In genomic region chr19:10878253-10878652, GRCh38 we compare ENCODE assay signal across 11 cellular contexts. TPM values are rescaled to one million over a fixed set of nuclear protein-coding genes. Genes with fewer than 3 reads are reported as not detected.
DNase-seq lines count a peak whose midpoint lies in the region; TF ChIP-seq lines count a peak whose summit lies in the region.
"Had no signal": no experiment of that assay in that cellular context is flagged by ENCODE, and none has a peak within 500 bp of the region (broad histone marks: within the 10 kb centered on the region; RNA-seq: fewer than 3 reads in every experiment).

No MANE protein-coding gene starts in this region.

- intact Hi-C loops in dendritic cell treated with granulocyte-macrophage colony-stimulating factor and Interleukin-4, amounts not matched to agents 40 ng/mL and 50 ng/mL, for 4 days (cut with micrococcal nuclease) = no loop called here
- intact Hi-C loops in spleen (cut with DNase I; ENCODE audit: low total_unique reads) = no loop called here

- H3K9me2 ChIP-seq in OCI-LY1 (ENCODE audit: low read depth, low read length) = no peaks in the 10 kb centered on the region

- H3K9me3 ChIP-seq in OCI-LY1 (ENCODE audit: low read length) (no peaks in the 10 kb centered on the region), spleen (no peaks in the 10 kb centered on the region)

- H3K9me3 Mint-ChIP-seq in activated naive CD4-positive, alpha-beta T cell treated with anti-CD3 and anti-CD28 coated beads, Interleukin-2, amount 10 ng/mL, durations not matched to agents 7 days and 5 days = no peaks in the 10 kb centered on the region
- no peaks in the 10 kb centered on the region for H3K9me3 Mint-ChIP-seq in dendritic cell treated with granulocyte-macrophage colony-stimulating factor and Interleukin-4, amounts not matched to agents 40 ng/mL and 50 ng/mL, for 4 days

- H3K27ac ChIP-seq in OCI-LY1 (ENCODE audit: low read depth, low read length, poor library complexity, severe bottlenecking) (peak overlapping the region; percentile 91), spleen (peak overlapping the region in 5 of 8 donors; percentile 14 to 79 (median 70))
- H3K27ac ChIP-seq: parathyroid adenoma had no signal

- no peak overlapping the region for H2AFZ ChIP-seq in OCI-LY1 (ENCODE audit: low read length)
- H2AFZ ChIP-seq: parathyroid adenoma had no signal

- peaks cover 28% of the 10 kb centered on the region for H3K4me1 Mint-ChIP-seq in activated naive CD4-positive, alpha-beta T cell treated with anti-CD3 and anti-CD28 coated beads, Interleukin-2, amount 10 ng/mL, durations not matched to agents 7 days and 5 days
- H3K4me1 Mint-ChIP-seq in dendritic cell treated with granulocyte-macrophage colony-stimulating factor and Interleukin-4, amounts not matched to agents 40 ng/mL and 50 ng/mL, for 4 days (ENCODE audit: low read depth) = peaks cover 74% of the 10 kb centered on the region

- TF ChIP-seq CTCF in OCI-LY1 (IDR thresholded peaks at IDR 0.05; ENCODE audit: low read length) (no peak), spleen (IDR thresholded peaks at IDR 0.05 in 8 of 11, conservative IDR thresholded peaks at IDR 0.05 in 3 of 11) (no peak)

- DNase-seq in activated naive CD4-positive, alpha-beta T cell treated with anti-CD3 and anti-CD28 coated beads, Interleukin-2, amount 10 ng/mL, durations not matched to agents 7 days and 5 days = no peak
- no peak for DNase-seq in activated naive CD4-positive, alpha-beta T cell (lab: John Stamatoyannopoulos, UW)
- DNase-seq in spleen = no peak
- DNase-seq in activated gamma-delta T cell treated with Interleukin-2 at 50 U/mL for 16 hours = no peak
- no peak for DNase-seq in NCI-H2171 treated with DMSO at 0.1 percent for 48 hours (lab: John Stamatoyannopoulos, UW)
- no peak for DNase-seq in NCI-H524 (lab: John Stamatoyannopoulos, UW)
- DNase-seq: NCI-H1092 had no signal

- H3K4me2 ChIP-seq in OCI-LY1 (ENCODE audit: low read length) = peak overlapping the region; percentile 85

- H3K4me1 ChIP-seq in OCI-LY1 (ENCODE audit: insufficient read depth, low read length, severe bottlenecking) = peaks cover 47% of the 10 kb centered on the region
- peaks cover 3 to 73% (median 40%) of the 10 kb centered on the region in 6 donors for H3K4me1 ChIP-seq in spleen

- H3K27me3 ChIP-seq in OCI-LY1 (ENCODE audit: insufficient read depth, low read length) (no peaks in the 10 kb centered on the region), spleen (replicated peaks in 1 of 7) (no peaks in the 10 kb centered on the region)

- peak overlapping the region; percentile 58 for H3K4me3 ChIP-seq in OCI-LY1 (ENCODE audit: low read depth, low read length, poor library complexity, severe bottlenecking)
- H3K4me3 ChIP-seq in spleen = no peak overlapping the region

- H4K20me1 ChIP-seq in OCI-LY1 (ENCODE audit: insufficient read depth, low read length) = no peaks in the 10 kb centered on the region

- H3K9ac ChIP-seq in OCI-LY1 (ENCODE audit: low read length) = peak overlapping the region; percentile 63
- H3K9ac ChIP-seq: parathyroid adenoma had no signal

- no peak overlapping the region for H3K4me3 Mint-ChIP-seq in activated naive CD4-positive, alpha-beta T cell treated with anti-CD3 and anti-CD28 coated beads, Interleukin-2, amount 10 ng/mL, durations not matched to agents 7 days and 5 days
- H3K4me3 Mint-ChIP-seq in dendritic cell treated with granulocyte-macrophage colony-stimulating factor and Interleukin-4, amounts not matched to agents 40 ng/mL and 50 ng/mL, for 4 days = no peak overlapping the region

- H3K27ac Mint-ChIP-seq in activated naive CD4-positive, alpha-beta T cell treated with anti-CD3 and anti-CD28 coated beads, Interleukin-2, amount 10 ng/mL, durations not matched to agents 7 days and 5 days = peak overlapping the region; percentile 56
- H3K27ac Mint-ChIP-seq in dendritic cell treated with granulocyte-macrophage colony-stimulating factor and Interleukin-4, amounts not matched to agents 40 ng/mL and 50 ng/mL, for 4 days = peak overlapping the region; percentile 89

- H3K36me3 ChIP-seq in OCI-LY1 (ENCODE audit: insufficient read depth, low read length) (peaks cover 2% of the 10 kb centered on the region; the same call in 1 of the 2 replicates), spleen (peaks cover 0 to 12% (median 0%) of the 10 kb centered on the region in 6 donors)

- H3K27me3 Mint-ChIP-seq in activated naive CD4-positive, alpha-beta T cell treated with anti-CD3 and anti-CD28 coated beads, Interleukin-2, amount 10 ng/mL, durations not matched to agents 7 days and 5 days = no peaks in the 10 kb centered on the region
- H3K27me3 Mint-ChIP-seq in dendritic cell treated with granulocyte-macrophage colony-stimulating factor and Interleukin-4, amounts not matched to agents 40 ng/mL and 50 ng/mL, for 4 days = no peaks in the 10 kb centered on the region

- no peaks in the 10 kb centered on the region for H3F3A ChIP-seq in OCI-LY1 (ENCODE audit: insufficient read depth, low read length)

- H3K79me2 ChIP-seq in OCI-LY1 (ENCODE audit: insufficient read depth, low read length) = peaks cover 66% of the 10 kb centered on the region

- H3K36me3 Mint-ChIP-seq in activated naive CD4-positive, alpha-beta T cell treated with anti-CD3 and anti-CD28 coated beads, Interleukin-2, amount 10 ng/mL, durations not matched to agents 7 days and 5 days = peaks cover 5% of the 10 kb centered on the region
- peaks cover 43% of the 10 kb centered on the region for H3K36me3 Mint-ChIP-seq in dendritic cell treated with granulocyte-macrophage colony-stimulating factor and Interleukin-4, amounts not matched to agents 40 ng/mL and 50 ng/mL, for 4 days (ENCODE audit: low read depth)

- CTCF ChIA-PET in activated naive CD4-positive, alpha-beta T cell treated with anti-CD3 and anti-CD28 coated beads, Interleukin-2, amount 10 ng/mL, durations not matched to agents 7 days and 5 days (lab: Charles Lee) = no interaction called here

- WGBS in spleen, 5 donors = 57 to 75% (median 74%) methylated on average over 3 of the region's 3 CpGs

- no peak for TF ChIP-seq POLR2A in spleen (IDR thresholded peaks at IDR 0.05)

RNA-seq across cellular contexts. Expression of gene CARM1, which starts 6.9 kb away (rescaled TPM):
- total RNA-seq in spleen = 10 to 100 TPM; 18.2 to 32.0 (median 29.4) TPM
- 10 to 100 TPM; 13.6 to 25.7 (median 13.7) TPM for polyA plus RNA-seq in spleen

RNA-seq across cellular contexts. Expression of gene C19orf38, which starts 30.0 kb away (rescaled TPM):
- total RNA-seq in spleen = 10 to 100 TPM; 11.7 to 48.1 (median 20.3) TPM
- 10 to 100 TPM; 10.2 to 15.9 (median 12.1) TPM for polyA plus RNA-seq in spleen
- total RNA-seq: endothelial cell of umbilical vein had no signal
- polyA plus RNA-seq: endothelial cell of umbilical vein had no signal

RNA-seq across cellular contexts. Expression of gene TMED1, which starts 42.2 kb away (rescaled TPM):
- 10 to 100 TPM; 15.2 to 30.5 (median 18.7) TPM for total RNA-seq in spleen
- 10 to 100 TPM; 13.1 to 21.7 (median 19.8) TPM for polyA plus RNA-seq in spleen

RNA-seq across cellular contexts. Expression of gene YIPF2, which starts 50.2 kb away (rescaled TPM):
- 10 to 100 TPM; 24.1 to 42.3 (median 29.8) TPM for total RNA-seq in spleen
- 10 to 100 TPM; 12.5 to 28.6 (median 16.8) TPM for polyA plus RNA-seq in spleen

RNA-seq across cellular contexts. Expression of gene TIMM29, which starts 50.4 kb away (rescaled TPM):
- total RNA-seq in spleen = 10 to 100 TPM; 18.0 to 24.3 (median 21.3) TPM
- polyA plus RNA-seq in spleen = 10 to 100 TPM in 2 of 3 donors, 1 to 10 TPM in 1; 6.8 to 15.1 (median 12.9) TPM
